In genomic region chr22:27459955-27460354, GRCh38 we compare ENCODE assay signal across 21 cellular contexts.
"Had no signal": no experiment of that assay in that cellular context is flagged by ENCODE, and none has a peak within 500 bp of the region (broad histone marks: within the 10 kb centered on the region; RNA-seq: fewer than 3 reads in every experiment).

No MANE protein-coding gene starts in this region.

- H3K27me3 ChIP-seq: breast epithelium, uterus had no signal

- H3K27me3 Mint-ChIP-seq: activated CD4-positive, alpha-beta T cell treated with anti-CD3 and anti-CD28 coated beads, Interleukin-2, amount 10 ng/mL, durations not matched to agents 7 days and 5 days; activated CD8-positive, alpha-beta memory T cell treated with anti-CD3 and anti-CD28 coated beads, Interleukin-2, amount 10 ng/mL, durations not matched to agents 7 days and 5 days had no signal

- H3K27ac Mint-ChIP-seq: activated CD4-positive, alpha-beta T cell treated with anti-CD3 and anti-CD28 coated beads, Interleukin-2, amount 10 ng/mL, durations not matched to agents 7 days and 5 days; activated CD8-positive, alpha-beta memory T cell treated with anti-CD3 and anti-CD28 coated beads, Interleukin-2, amount 10 ng/mL, durations not matched to agents 7 days and 5 days; activated CD8-positive, alpha-beta T cell treated with anti-CD3 and anti-CD28 coated beads for 36 hours; memory B cell; stimulated activated naive CD8-positive, alpha-beta T cell treated with anti-CD3 and anti-CD28 coated beads, Interleukin-15, Interleukin-2, amounts not matched to agents 100 ng/mL and 50 ng/mL, for 24 hours had no signal

- H3K27ac ChIP-seq: breast epithelium, parathyroid adenoma, uterus, VCaP had no signal

- DNase-seq: activated CD4-positive, alpha-beta T cell treated with anti-CD3 and anti-CD28 coated beads, Interleukin-2, amount 10 ng/mL, durations not matched to agents 7 days and 5 days; activated CD8-positive, alpha-beta memory T cell treated with anti-CD3 and anti-CD28 coated beads, Interleukin-2, amount 10 ng/mL, durations not matched to agents 7 days and 5 days; activated CD8-positive, alpha-beta T cell treated with anti-CD3 and anti-CD28 coated beads for 36 hours; activated gamma-delta T cell; activated naive CD4-positive, alpha-beta T cell treated with anti-CD3 and anti-CD28 coated beads, Interleukin-2, amount 50 U/mL, for 16 hours; activated T-cell treated with anti-CD3 and anti-CD28 coated beads for 4 hours; cortex of kidney; endodermal cell; naive B cell; stimulated activated CD4-positive, alpha-beta T cell treated with anti-CD3 and anti-CD28 coated beads, Interleukin-12 subunit alpha, Interleukin-12 subunit beta, amount 100 ng/mL, for 4 hours; stimulated activated CD4-positive, alpha-beta T cell treated with anti-CD3 and anti-CD28 coated beads, Interleukin-4, amount 100 ng/mL, for 4 hours had no signal

- H3K4me1 Mint-ChIP-seq: activated CD4-positive, alpha-beta T cell treated with anti-CD3 and anti-CD28 coated beads, Interleukin-2, amount 10 ng/mL, durations not matched to agents 7 days and 5 days; activated CD8-positive, alpha-beta memory T cell treated with anti-CD3 and anti-CD28 coated beads, Interleukin-2, amount 10 ng/mL, durations not matched to agents 7 days and 5 days; central memory CD8-positive, alpha-beta T cell; memory B cell; naive B cell had no signal

- H3K4me1 ChIP-seq: breast epithelium, heart right ventricle, parathyroid adenoma, uterus had no signal

- H3K9me3 Mint-ChIP-seq: central memory CD8-positive, alpha-beta T cell; endodermal cell; stimulated activated naive CD8-positive, alpha-beta T cell treated with anti-CD3 and anti-CD28 coated beads, Interleukin-15, Interleukin-2, amounts not matched to agents 100 ng/mL and 50 ng/mL, for 24 hours had no signal

- H3K36me3 ChIP-seq: breast epithelium, heart right ventricle, uterus had no signal

- H3K4me3 Mint-ChIP-seq: activated CD4-positive, alpha-beta T cell treated with anti-CD3 and anti-CD28 coated beads, Interleukin-2, amount 10 ng/mL, durations not matched to agents 7 days and 5 days; activated CD8-positive, alpha-beta memory T cell treated with anti-CD3 and anti-CD28 coated beads, Interleukin-2, amount 10 ng/mL, durations not matched to agents 7 days and 5 days; activated CD8-positive, alpha-beta T cell treated with anti-CD3 and anti-CD28 coated beads for 36 hours; central memory CD8-positive, alpha-beta T cell; endodermal cell; memory B cell; stimulated activated naive CD8-positive, alpha-beta T cell treated with anti-CD3 and anti-CD28 coated beads, Interleukin-15, Interleukin-2, amounts not matched to agents 100 ng/mL and 50 ng/mL, for 24 hours had no signal

- ATAC-seq: activated CD4-positive, CD25-positive, alpha-beta regulatory T cell treated with anti-CD3 and anti-CD28 coated beads, Interleukin-2, amount 50 U/mL, for 24 hours; activated CD8-positive, alpha-beta memory T cell treated with anti-CD3 and anti-CD28 coated beads, Interleukin-2, amount 10 ng/mL, durations not matched to agents 7 days and 5 days; activated CD8-positive, alpha-beta T cell treated with anti-CD3 and anti-CD28 coated beads for 36 hours; left colon had no signal

- H3K9ac ChIP-seq: parathyroid adenoma had no signal

- H3K4me3 ChIP-seq: breast epithelium, heart right ventricle, uterus had no signal

- H3K36me3 Mint-ChIP-seq: activated CD8-positive, alpha-beta memory T cell treated with anti-CD3 and anti-CD28 coated beads, Interleukin-2, amount 10 ng/mL, durations not matched to agents 7 days and 5 days; memory B cell; naive B cell had no signal

- H3K79me2 ChIP-seq: parathyroid adenoma had no signal

- H2AFZ ChIP-seq: parathyroid adenoma had no signal

- H3K9me3 ChIP-seq: breast epithelium, uterus had no signal
